ENCODE assay signal across 26 cellular contexts in the genomic region with DNA sequence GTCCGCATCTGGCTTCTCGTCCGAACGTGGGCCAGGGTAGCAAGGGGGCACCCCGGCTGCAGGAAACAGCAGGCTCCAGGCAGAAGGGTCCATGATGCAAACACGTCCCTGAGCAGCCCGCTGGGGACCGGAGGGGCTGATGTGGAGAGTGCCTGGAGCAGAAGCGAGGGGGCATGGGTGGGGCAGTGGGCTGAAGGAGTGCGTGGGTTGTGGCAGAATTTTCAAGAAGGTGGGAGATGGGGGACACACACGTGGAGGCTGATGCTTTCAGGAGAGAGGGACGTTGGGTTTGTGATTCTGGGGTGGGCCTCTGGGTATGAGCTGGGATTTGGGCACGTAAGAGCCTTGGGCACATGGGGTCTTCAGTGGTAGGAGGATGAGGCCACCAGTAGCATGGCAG. TPM values are rescaled to one million over a fixed set of nuclear protein-coding genes. Genes with fewer than 3 reads are reported as not detected.
DNase-seq lines count a peak whose midpoint lies in the region; ATAC-seq and TF ChIP-seq lines count a peak whose summit lies in the region.
"Had no signal": no experiment of that assay in that cellular context is flagged by ENCODE, and none has a peak within 500 bp of the region (broad histone marks: within the 10 kb centered on the region; RNA-seq: fewer than 3 reads in every experiment).

No MANE protein-coding gene starts in this region.

- no peak overlapping the region for H3K9ac ChIP-seq in liver (ENCODE audit: low read depth in 1 of 2, low read length in 2 of 2)

- H3K4me1 ChIP-seq in heart right ventricle (peaks cover 20 to 58% (median 49%) of the 10 kb centered on the region in 9 donors), liver (ENCODE audit: control insufficient read depth in 4 of 4, insufficient read depth in 4 of 4, low read length in 3 of 4) (peaks cover 0 to 13% (median 4%) of the 10 kb centered on the region in 4 donors), ovary (ENCODE audit: insufficient read depth) (peaks cover 30% of the 10 kb centered on the region)
- H3K4me1 ChIP-seq: ascending aorta had no signal

- no peak for TF ChIP-seq POLR2A in ovary (IDR thresholded peaks at IDR 0.05)

- no peak for TF ChIP-seq RAD21 in liver (IDR thresholded peaks at IDR 0.05)

- no peak for ATAC-seq in heart right ventricle
- no peak for ATAC-seq in GM18907 (IDR thresholded peaks at IDR 0.05; ENCODE audit: unreplicated experiment)
- ATAC-seq: activated T-helper 17 cell treated with anti-CD3 and anti-CD28 coated beads, Interleukin-2, amount 50 U/mL, for 72 hours had no signal

- TF ChIP-seq CTCF in heart right ventricle (IDR thresholded peaks at IDR 0.05) = no peak
- TF ChIP-seq CTCF in liver (IDR thresholded peaks at IDR 0.05; ENCODE audit: low read depth, low read length, missing input control) = no peak
- TF ChIP-seq CTCF in ovary (IDR thresholded peaks at IDR 0.05) = no peak

- no peaks in the 10 kb centered on the region for H3K36me3 ChIP-seq in heart right ventricle
- H3K36me3 ChIP-seq in liver (ENCODE audit: control insufficient read depth in 4 of 4, insufficient read depth in 3 of 4, low read depth in 1 of 4, low read length in 3 of 4) = no peaks in the 10 kb centered on the region
- H3K36me3 ChIP-seq in ovary = no peaks in the 10 kb centered on the region
- H3K36me3 ChIP-seq: ascending aorta, right atrium auricular region, thyroid gland had no signal

- intact Hi-C loops in heart right ventricle (cut with DNase I) (no loop called here), cardiac septum (cut with DNase I) (no loop called here), ovary (cut with DNase I) (loop anchor here in 1 of 4 donors (2.0 kb wide), 1 partner anchor 28 kb away; no protein-coding TSS in a partner anchor)

- DNase-seq in heart right ventricle = no peak
- no peak for DNase-seq in cardiac septum (ENCODE audit: low spot score)
- DNase-seq in ovary = no peak
- no peak for DNase-seq in NCI-H226
- no peak for DNase-seq in HPDE6-E6E7 (ENCODE audit: extremely low spot score)
- no peak for DNase-seq in NCI-H2081 (lab: John Stamatoyannopoulos, UW)
- DNase-seq: AML-193; DMS153; GOT3; NCI-H1105; NCI-H2029; NCI-H82; occipital lobe; stimulated activated CD4-positive, alpha-beta T cell treated with anti-CD3 and anti-CD28 coated beads, Interleukin-15, amount 100 ng/mL, for 24 hours; T1000; thyroid gland had no signal

- H3K9me3 ChIP-seq in heart right ventricle (no peaks in the 10 kb centered on the region), liver (ENCODE audit: control insufficient read depth in 4 of 4, low read length in 3 of 4) (no peaks in the 10 kb centered on the region), ovary (no peaks in the 10 kb centered on the region)
- H3K9me3 ChIP-seq: ascending aorta, right atrium auricular region, thyroid gland had no signal

- H3K4me3 ChIP-seq in heart right ventricle = no peak overlapping the region
- H3K4me3 ChIP-seq in liver (ENCODE audit: low read depth in 1 of 3, low read length in 3 of 3) = no peak overlapping the region
- H3K4me3 ChIP-seq in ovary = no peak overlapping the region
- H3K4me3 ChIP-seq: ascending aorta, right atrium auricular region, thyroid gland had no signal

- TF ChIP-seq EP300 in ovary (IDR thresholded peaks at IDR 0.05) = no peak

- 83 to 85% methylated on average over 13 of the region's 13 CpGs for WGBS in heart right ventricle, 2 donors
- WGBS in liver = 81% methylated on average over 13 of the region's 13 CpGs
- WGBS in ovary, 3 donors = 88 to 89% (median 89%) methylated on average over 13 of the region's 13 CpGs

- H3K27ac ChIP-seq in heart right ventricle (peak overlapping the region in 7 of 10 donors; percentile 57 to 85 (median 83)), liver (ENCODE audit: low read depth in 1 of 2, low read length in 2 of 2) (peak overlapping the region; percentile 65 to 78), ovary (peak overlapping the region; percentile 75 to 92)
- H3K27ac ChIP-seq: ascending aorta, thyroid gland had no signal

- peaks cover 0 to 15% (median 6%) of the 10 kb centered on the region in 7 donors for H3K27me3 ChIP-seq in heart right ventricle
- H3K27me3 ChIP-seq in liver (ENCODE audit: control insufficient read depth in 4 of 4, insufficient read depth in 4 of 4, low read length in 3 of 4) = peaks cover 0 to 2% (median 0%) of the 10 kb centered on the region in 4 donors
- H3K27me3 ChIP-seq in ovary = no peaks in the 10 kb centered on the region
- H3K27me3 ChIP-seq: ascending aorta, right atrium auricular region, thyroid gland had no signal

TF ChIP-seq in liver, 16 proteins besides CTCF, POLR2A, EP300 and RAD21:
- no peak for TF ChIP-seq HNF4G (IDR thresholded peaks at IDR 0.05)
- TF ChIP-seq, protein P1, sequence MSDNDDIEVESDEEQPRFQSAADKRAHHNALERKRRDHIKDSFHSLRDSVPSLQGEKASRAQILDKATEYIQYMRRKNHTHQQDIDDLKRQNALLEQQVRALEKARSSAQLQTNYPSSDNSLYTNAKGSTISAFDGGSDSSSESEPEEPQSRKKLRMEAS (IDR thresholded peaks at IDR 0.05) = no peak
- TF ChIP-seq TAF1 (conservative IDR thresholded peaks at IDR 0.05) = no peak
- TF ChIP-seq FOXA1 (IDR thresholded peaks at IDR 0.05) = no peak
- no peak for TF ChIP-seq EGR1 (IDR thresholded peaks at IDR 0.05; ENCODE audit: low read depth in 2 of 2)
- no peak for TF ChIP-seq FOXA2 (IDR thresholded peaks at IDR 0.05)
- no peak for TF ChIP-seq GABPA (IDR thresholded peaks at IDR 0.05 in 1 of 2, conservative IDR thresholded peaks at IDR 0.05 in 1 of 2)
- TF ChIP-seq HNF4A (conservative IDR thresholded peaks at IDR 0.05) = no peak
- TF ChIP-seq, protein P2, sequence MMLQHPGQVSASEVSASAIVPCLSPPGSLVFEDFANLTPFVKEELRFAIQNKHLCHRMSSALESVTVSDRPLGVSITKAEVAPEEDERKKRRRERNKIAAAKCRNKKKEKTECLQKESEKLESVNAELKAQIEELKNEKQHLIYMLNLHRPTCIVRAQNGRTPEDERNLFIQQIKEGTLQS (IDR thresholded peaks at IDR 0.05) = no peak
- no peak for TF ChIP-seq NR2F2 (IDR thresholded peaks at IDR 0.05)
- TF ChIP-seq SP1 (IDR thresholded peaks at IDR 0.05) = no peak
TF ChIP-seq in liver: peak in this region for 0.

RNA-seq across cellular contexts. Expression of a gene that starts 45.6 kb away (rescaled TPM):
- 10 to 100 TPM in 3 of 10 donors, 1 to 10 TPM in 7; 1.3 to 35.0 (median 7.4) TPM for total RNA-seq in heart right ventricle
- 1 to 10 TPM; 3.2 to 7.8 TPM for polyA plus RNA-seq in heart right ventricle
- total RNA-seq in cardiac septum = 1.2 TPM
- total RNA-seq in liver = 100 to 1,000 TPM in 1 of 2 donors, not detected in 1; 331 TPM
- polyA plus RNA-seq in liver = 1 to 10 TPM in 1 of 2 donors, under 1 TPM in 1; 0.42 to 1.8 TPM
- 1,000 to 10,000 TPM in 2 of 7 donors, 100 to 1,000 TPM in 4, 10 to 100 TPM in 1; 67.0 to 1,875 (median 133) TPM for total RNA-seq in ovary
- polyA plus RNA-seq in ovary = 100 to 1,000 TPM in 1 of 2 donors, 10 to 100 TPM in 1; 34.2 to 101 TPM
- total RNA-seq: A172; activated T-helper 17 cell treated with anti-CD3 and anti-CD28 coated beads, Interleukin-2, amount 50 U/mL, for 72 hours; dermis microvascular lymphatic vessel endothelial cell; glomerular endothelial cell; kidney; lung microvascular endothelial cell; right atrium auricular region had no signal
